In the genomic region with DNA sequence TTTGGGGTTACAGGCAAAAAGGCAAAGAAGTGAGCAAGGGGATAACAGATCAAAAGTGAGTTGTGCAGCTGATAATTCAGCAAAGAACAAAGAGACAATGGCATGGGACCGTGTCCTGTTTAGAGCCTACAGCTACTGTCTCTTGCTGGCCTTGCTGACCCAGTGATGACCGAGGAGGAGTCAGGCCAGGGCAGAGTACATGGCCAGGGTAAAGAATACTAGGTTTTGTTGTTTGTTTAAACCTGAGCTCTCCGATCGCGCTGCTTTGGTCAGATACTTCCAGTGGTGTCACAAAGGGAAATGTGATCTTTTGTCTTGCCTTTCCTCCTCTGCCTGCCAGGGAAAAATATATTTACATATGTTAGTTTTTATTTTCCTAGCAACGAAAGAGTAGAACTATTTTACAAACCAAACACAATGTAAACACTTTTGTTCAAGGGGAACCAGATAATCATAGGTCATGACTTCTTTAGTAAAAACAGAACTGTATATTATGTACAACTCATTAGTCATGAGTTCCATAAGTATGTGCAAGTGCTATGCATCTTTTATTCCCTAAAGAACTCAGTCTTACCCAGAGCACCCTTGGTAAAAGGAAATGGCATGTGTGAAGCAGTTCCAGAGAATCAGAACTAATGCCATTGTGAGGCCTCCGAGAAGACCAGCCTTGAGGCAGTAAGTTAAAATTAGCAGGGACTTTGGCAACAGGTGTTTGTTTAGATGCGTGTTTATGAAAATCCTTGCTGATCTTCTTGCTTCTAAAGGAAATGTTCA, we compare ENCODE assay signal across 1 cellular context.
A peak's percentile ranks its signal among the peaks of the same experiment; 100 is the strongest.
TF ChIP-seq lines count a peak whose summit lies in the region.

No MANE protein-coding gene starts in this region.

TF ChIP-seq in HepG2, 621 proteins besides CTCF, POLR2A, EP300 and RAD21 (continued from another document and continues in another):
- TF ChIP-seq IKZF4 (CRISPR knock-in tag; IDR thresholded peaks at IDR 0.05; ENCODE audit: borderline replicate concordance, low read depth, not compliant biosample characterization) (no peak), KLF16 (CRISPR knock-in tag; IDR thresholded peaks at IDR 0.05) (no peak), IRF2 (CRISPR knock-in tag; IDR thresholded peaks at IDR 0.05) (no peak), HNRNPUL1 (IDR thresholded peaks at IDR 0.05; ENCODE audit: low read depth, low read length) (no peak), ZSCAN25 (CRISPR knock-in tag; IDR thresholded peaks at IDR 0.05) (no peak), POLR2G (IDR thresholded peaks at IDR 0.05; ENCODE audit: low read depth, low read length) (no peak), ZNF766 (CRISPR knock-in tag; IDR thresholded peaks at IDR 0.05; ENCODE audit: borderline replicate concordance) (no peak), SIN3B (IDR thresholded peaks at IDR 0.05; ENCODE audit: low read length) (no peak), CCAR2 (optimal IDR thresholded peaks at IDR 0.05; ENCODE audit: low read depth, low read length) (no peak), HDAC1 (CRISPR knock-in tag; IDR thresholded peaks at IDR 0.05) (0 out of 2 replicates have a peak, but pooled peaks have one; percentile 35), SAFB2 (CRISPR knock-in tag; IDR thresholded peaks at IDR 0.05; ENCODE audit: borderline replicate concordance, low read depth) (no peak), ZNF768 (CRISPR knock-in tag; IDR thresholded peaks at IDR 0.05) (no peak), SKI (IDR thresholded peaks at IDR 0.05; ENCODE audit: partially characterized antibody) (no peak), NAIF1 (CRISPR knock-in tag; IDR thresholded peaks at IDR 0.05; ENCODE audit: borderline replicate concordance) (no peak), TCF7 (IDR thresholded peaks at IDR 0.05; ENCODE audit: low read depth) (peak; percentile 22; the same call in 1 of the 2 replicates), ATF7 (IDR thresholded peaks at IDR 0.05) (no peak), ATF7 (CRISPR knock-in tag; IDR thresholded peaks at IDR 0.05) (no peak), TP53 (CRISPR knock-in tag; conservative IDR thresholded peaks at IDR 0.05) (no peak), CHCHD3 (CRISPR knock-in tag; IDR thresholded peaks at IDR 0.05) (no peak), POLR2AphosphoS5 (IDR thresholded peaks at IDR 0.05; ENCODE audit: low read depth, low read length) (no peak), SRSF1 (optimal IDR thresholded peaks at IDR 0.05; ENCODE audit: low read depth, low read length) (no peak), ZBTB7B (CRISPR knock-in tag; IDR thresholded peaks at IDR 0.05) (no peak), ZNF232 (CRISPR knock-in tag; IDR thresholded peaks at IDR 0.05; ENCODE audit: borderline replicate concordance) (no peak), SP1 (IDR thresholded peaks at IDR 0.05) (no peak), SP1 (CRISPR knock-in tag; IDR thresholded peaks at IDR 0.05) (no peak), NCOA1 (CRISPR knock-in tag; IDR thresholded peaks at IDR 0.05) (no peak), ZNF296 (CRISPR knock-in tag; conservative IDR thresholded peaks at IDR 0.05) (no peak), ZKSCAN8 (CRISPR knock-in tag; IDR thresholded peaks at IDR 0.05; ENCODE audit: borderline replicate concordance) (no peak)
- TF ChIP-seq, protein P1, sequence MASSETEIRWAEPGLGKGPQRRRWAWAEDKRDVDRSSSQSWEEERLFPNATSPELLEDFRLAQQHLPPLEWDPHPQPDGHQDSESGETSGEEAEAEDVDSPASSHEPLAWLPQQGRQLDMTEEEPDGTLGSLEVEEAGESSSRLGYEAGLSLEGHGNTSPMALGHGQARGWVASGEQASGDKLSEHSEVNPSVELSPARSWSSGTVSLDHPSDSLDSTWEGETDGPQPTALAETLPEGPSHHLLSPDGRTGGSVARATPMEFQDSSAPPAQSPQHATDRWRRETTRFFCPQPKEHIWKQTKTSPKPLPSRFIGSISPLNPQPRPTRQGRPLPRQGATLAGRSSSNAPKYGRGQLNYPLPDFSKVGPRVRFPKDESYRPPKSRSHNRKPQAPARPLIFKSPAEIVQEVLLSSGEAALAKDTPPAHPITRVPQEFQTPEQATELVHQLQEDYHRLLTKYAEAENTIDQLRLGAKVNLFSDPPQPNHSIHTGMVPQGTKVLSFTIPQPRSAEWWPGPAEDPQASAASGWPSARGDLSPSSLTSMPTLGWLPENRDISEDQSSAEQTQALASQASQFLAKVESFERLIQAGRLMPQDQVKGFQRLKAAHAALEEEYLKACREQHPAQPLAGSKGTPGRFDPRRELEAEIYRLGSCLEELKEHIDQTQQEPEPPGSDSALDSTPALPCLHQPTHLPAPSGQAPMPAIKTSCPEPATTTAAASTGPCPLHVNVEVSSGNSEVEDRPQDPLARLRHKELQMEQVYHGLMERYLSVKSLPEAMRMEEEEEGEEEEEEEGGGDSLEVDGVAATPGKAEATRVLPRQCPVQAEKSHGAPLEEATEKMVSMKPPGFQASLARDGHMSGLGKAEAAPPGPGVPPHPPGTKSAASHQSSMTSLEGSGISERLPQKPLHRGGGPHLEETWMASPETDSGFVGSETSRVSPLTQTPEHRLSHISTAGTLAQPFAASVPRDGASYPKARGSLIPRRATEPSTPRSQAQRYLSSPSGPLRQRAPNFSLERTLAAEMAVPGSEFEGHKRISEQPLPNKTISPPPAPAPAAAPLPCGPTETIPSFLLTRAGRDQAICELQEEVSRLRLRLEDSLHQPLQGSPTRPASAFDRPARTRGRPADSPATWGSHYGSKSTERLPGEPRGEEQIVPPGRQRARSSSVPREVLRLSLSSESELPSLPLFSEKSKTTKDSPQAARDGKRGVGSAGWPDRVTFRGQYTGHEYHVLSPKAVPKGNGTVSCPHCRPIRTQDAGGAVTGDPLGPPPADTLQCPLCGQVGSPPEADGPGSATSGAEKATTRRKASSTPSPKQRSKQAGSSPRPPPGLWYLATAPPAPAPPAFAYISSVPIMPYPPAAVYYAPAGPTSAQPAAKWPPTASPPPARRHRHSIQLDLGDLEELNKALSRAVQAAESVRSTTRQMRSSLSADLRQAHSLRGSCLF (CRISPR knock-in tag; IDR thresholded peaks at IDR 0.05; ENCODE audit: borderline replicate concordance), result no peak
- TF ChIP-seq, protein P2, sequence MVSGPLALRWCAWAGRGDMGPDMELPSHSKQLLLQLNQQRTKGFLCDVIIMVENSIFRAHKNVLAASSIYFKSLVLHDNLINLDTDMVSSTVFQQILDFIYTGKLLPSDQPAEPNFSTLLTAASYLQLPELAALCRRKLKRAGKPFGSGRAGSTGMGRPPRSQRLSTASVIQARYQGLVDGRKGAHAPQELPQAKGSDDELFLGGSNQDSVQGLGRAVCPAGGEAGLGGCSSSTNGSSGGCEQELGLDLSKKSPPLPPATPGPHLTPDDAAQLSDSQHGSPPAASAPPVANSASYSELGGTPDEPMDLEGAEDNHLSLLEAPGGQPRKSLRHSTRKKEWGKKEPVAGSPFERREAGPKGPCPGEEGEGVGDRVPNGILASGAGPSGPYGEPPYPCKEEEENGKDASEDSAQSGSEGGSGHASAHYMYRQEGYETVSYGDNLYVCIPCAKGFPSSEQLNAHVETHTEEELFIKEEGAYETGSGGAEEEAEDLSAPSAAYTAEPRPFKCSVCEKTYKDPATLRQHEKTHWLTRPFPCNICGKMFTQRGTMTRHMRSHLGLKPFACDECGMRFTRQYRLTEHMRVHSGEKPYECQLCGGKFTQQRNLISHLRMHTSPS (CRISPR knock-in tag; IDR thresholded peaks at IDR 0.05; ENCODE audit: low read depth), result no peak
- TF ChIP-seq, protein P3, sequence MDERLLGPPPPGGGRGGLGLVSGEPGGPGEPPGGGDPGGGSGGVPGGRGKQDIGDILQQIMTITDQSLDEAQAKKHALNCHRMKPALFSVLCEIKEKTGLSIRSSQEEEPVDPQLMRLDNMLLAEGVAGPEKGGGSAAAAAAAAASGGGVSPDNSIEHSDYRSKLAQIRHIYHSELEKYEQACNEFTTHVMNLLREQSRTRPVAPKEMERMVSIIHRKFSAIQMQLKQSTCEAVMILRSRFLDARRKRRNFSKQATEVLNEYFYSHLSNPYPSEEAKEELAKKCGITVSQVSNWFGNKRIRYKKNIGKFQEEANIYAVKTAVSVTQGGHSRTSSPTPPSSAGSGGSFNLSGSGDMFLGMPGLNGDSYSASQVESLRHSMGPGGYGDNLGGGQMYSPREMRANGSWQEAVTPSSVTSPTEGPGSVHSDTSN (CRISPR knock-in tag; IDR thresholded peaks at IDR 0.05), result no peak
- TF ChIP-seq, protein P4, sequence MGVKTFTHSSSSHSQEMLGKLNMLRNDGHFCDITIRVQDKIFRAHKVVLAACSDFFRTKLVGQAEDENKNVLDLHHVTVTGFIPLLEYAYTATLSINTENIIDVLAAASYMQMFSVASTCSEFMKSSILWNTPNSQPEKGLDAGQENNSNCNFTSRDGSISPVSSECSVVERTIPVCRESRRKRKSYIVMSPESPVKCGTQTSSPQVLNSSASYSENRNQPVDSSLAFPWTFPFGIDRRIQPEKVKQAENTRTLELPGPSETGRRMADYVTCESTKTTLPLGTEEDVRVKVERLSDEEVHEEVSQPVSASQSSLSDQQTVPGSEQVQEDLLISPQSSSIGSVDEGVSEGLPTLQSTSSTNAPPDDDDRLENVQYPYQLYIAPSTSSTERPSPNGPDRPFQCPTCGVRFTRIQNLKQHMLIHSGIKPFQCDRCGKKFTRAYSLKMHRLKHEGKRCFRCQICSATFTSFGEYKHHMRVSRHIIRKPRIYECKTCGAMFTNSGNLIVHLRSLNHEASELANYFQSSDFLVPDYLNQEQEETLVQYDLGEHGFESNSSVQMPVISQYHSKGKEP (CRISPR knock-in tag; IDR thresholded peaks at IDR 0.05), result no peak
- TF ChIP-seq, protein P5, sequence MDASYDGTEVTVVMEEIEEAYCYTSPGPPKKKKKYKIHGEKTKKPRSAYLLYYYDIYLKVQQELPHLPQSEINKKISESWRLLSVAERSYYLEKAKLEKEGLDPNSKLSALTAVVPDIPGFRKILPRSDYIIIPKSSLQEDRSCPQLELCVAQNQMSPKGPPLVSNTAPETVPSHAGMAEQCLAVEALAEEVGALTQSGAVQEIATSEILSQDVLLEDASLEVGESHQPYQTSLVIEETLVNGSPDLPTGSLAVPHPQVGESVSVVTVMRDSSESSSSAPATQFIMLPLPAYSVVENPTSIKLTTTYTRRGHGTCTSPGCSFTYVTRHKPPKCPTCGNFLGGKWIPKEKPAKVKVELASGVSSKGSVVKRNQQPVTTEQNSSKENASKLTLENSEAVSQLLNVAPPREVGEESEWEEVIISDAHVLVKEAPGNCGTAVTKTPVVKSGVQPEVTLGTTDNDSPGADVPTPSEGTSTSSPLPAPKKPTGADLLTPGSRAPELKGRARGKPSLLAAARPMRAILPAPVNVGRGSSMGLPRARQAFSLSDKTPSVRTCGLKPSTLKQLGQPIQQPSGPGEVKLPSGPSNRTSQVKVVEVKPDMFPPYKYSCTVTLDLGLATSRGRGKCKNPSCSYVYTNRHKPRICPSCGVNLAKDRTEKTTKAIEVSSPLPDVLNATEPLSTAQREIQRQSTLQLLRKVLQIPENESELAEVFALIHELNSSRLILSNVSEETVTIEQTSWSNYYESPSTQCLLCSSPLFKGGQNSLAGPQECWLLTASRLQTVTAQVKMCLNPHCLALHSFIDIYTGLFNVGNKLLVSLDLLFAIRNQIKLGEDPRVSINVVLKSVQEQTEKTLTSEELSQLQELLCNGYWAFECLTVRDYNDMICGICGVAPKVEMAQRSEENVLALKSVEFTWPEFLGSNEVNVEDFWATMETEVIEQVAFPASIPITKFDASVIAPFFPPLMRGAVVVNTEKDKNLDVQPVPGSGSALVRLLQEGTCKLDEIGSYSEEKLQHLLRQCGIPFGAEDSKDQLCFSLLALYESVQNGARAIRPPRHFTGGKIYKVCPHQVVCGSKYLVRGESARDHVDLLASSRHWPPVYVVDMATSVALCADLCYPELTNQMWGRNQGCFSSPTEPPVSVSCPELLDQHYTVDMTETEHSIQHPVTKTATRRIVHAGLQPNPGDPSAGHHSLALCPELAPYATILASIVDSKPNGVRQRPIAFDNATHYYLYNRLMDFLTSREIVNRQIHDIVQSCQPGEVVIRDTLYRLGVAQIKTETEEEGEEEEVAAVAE (CRISPR knock-in tag; IDR thresholded peaks at IDR 0.05; ENCODE audit: borderline replicate concordance), result no peak
- TF ChIP-seq, protein P6, sequence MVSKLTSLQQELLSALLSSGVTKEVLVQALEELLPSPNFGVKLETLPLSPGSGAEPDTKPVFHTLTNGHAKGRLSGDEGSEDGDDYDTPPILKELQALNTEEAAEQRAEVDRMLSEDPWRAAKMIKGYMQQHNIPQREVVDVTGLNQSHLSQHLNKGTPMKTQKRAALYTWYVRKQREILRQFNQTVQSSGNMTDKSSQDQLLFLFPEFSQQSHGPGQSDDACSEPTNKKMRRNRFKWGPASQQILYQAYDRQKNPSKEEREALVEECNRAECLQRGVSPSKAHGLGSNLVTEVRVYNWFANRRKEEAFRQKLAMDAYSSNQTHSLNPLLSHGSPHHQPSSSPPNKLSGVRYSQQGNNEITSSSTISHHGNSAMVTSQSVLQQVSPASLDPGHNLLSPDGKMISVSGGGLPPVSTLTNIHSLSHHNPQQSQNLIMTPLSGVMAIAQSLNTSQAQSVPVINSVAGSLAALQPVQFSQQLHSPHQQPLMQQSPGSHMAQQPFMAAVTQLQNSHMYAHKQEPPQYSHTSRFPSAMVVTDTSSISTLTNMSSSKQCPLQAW (CRISPR knock-in tag; IDR thresholded peaks at IDR 0.05), result no peak
- TF ChIP-seq, protein P7, sequence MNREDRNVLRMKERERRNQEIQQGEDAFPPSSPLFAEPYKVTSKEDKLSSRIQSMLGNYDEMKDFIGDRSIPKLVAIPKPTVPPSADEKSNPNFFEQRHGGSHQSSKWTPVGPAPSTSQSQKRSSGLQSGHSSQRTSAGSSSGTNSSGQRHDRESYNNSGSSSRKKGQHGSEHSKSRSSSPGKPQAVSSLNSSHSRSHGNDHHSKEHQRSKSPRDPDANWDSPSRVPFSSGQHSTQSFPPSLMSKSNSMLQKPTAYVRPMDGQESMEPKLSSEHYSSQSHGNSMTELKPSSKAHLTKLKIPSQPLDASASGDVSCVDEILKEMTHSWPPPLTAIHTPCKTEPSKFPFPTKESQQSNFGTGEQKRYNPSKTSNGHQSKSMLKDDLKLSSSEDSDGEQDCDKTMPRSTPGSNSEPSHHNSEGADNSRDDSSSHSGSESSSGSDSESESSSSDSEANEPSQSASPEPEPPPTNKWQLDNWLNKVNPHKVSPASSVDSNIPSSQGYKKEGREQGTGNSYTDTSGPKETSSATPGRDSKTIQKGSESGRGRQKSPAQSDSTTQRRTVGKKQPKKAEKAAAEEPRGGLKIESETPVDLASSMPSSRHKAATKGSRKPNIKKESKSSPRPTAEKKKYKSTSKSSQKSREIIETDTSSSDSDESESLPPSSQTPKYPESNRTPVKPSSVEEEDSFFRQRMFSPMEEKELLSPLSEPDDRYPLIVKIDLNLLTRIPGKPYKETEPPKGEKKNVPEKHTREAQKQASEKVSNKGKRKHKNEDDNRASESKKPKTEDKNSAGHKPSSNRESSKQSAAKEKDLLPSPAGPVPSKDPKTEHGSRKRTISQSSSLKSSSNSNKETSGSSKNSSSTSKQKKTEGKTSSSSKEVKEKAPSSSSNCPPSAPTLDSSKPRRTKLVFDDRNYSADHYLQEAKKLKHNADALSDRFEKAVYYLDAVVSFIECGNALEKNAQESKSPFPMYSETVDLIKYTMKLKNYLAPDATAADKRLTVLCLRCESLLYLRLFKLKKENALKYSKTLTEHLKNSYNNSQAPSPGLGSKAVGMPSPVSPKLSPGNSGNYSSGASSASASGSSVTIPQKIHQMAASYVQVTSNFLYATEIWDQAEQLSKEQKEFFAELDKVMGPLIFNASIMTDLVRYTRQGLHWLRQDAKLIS (CRISPR knock-in tag; IDR thresholded peaks at IDR 0.05), result no peak
